19 cellular contexts compared by ENCODE assay signal in genomic region chr18:22056962-22057361, GRCh38.
DNase-seq lines count a peak whose midpoint lies in the region; ATAC-seq, FAIRE-seq and TF ChIP-seq lines count a peak whose summit lies in the region.
"Had no signal": no experiment of that assay in that cellular context is flagged by ENCODE, and none has a peak within 500 bp of the region (broad histone marks: within the 10 kb centered on the region; RNA-seq: fewer than 3 reads in every experiment).

No MANE protein-coding gene starts in this region.

- WGBS in hepatocyte (ENCODE audit: low lambda C conversion rate, missing lambda C conversion rate) = 78% methylated on average over 7 of the region's 7 CpGs
- WGBS in mesendoderm (ENCODE audit: extremely low coverage, insufficient coverage, low lambda C conversion rate) = no CpG with 5 or more reads among the region's 7 CpGs
- 79 to 88% (median 82%) methylated on average over 7 of the region's 7 CpGs for WGBS in spleen, 5 donors

- no peaks in the 10 kb centered on the region for H4K20me1 ChIP-seq in hepatocyte (ENCODE audit: insufficient read depth, poor library complexity, severe bottlenecking)
- H4K20me1 ChIP-seq: BLaER1 had no signal

- H3K56ac ChIP-seq in mesendoderm (ENCODE audit: low read length) = no peak overlapping the region

- H3K23ac ChIP-seq in mesendoderm (ENCODE audit: low read length) = no peak overlapping the region

- H3K9me3 ChIP-seq in hepatocyte (ENCODE audit: low read depth) (no peaks in the 10 kb centered on the region), spleen (peaks cover 0 to 23% (median 4%) of the 10 kb centered on the region in 8 donors)

- no peak overlapping the region for H3K9ac ChIP-seq in mesendoderm (ENCODE audit: low read length)
- H3K9ac ChIP-seq: BLaER1 had no signal

- H3K4me2 ChIP-seq in hepatocyte = no peak overlapping the region
- H3K4me2 ChIP-seq in mesendoderm (ENCODE audit: low read length) = no peak overlapping the region
- H3K4me2 ChIP-seq: BLaER1 had no signal

- no peak for ATAC-seq in GM21381 (IDR thresholded peaks at IDR 0.05; ENCODE audit: unreplicated experiment)
- ATAC-seq: GM12878, HepG2 had no signal

- peak; percentile 61 for DNase-seq in LoVo (ENCODE audit: low spot score)
- DNase-seq in hepatocyte (ENCODE audit: low spot score) = no peak
- DNase-seq in mesendoderm = no peak
- no peak for DNase-seq in spleen
- DNase-seq in effector CD8-positive, alpha-beta T cell (lab: John Stamatoyannopoulos, UW) = no peak
- DNase-seq in RCC 7860 (ENCODE audit: low spot score) = no peak
- no peak for DNase-seq in NK-92 (lab: John Stamatoyannopoulos, UW; ENCODE audit: unreplicated experiment)
- DNase-seq: 8988T; CD4-positive, alpha-beta memory T cell; DMS 273 treated with DMSO at 0.1 percent for 48 hours; DMS53; DND-41; EL; H9 had no signal

- TF ChIP-seq POLR2A in spleen (IDR thresholded peaks at IDR 0.05) = no peak

- H2BK120ac ChIP-seq in mesendoderm (ENCODE audit: low read depth, low read length) = peak overlapping the region; percentile 75

- H3K4me3 ChIP-seq in hepatocyte = no peak overlapping the region
- no peak overlapping the region for H3K4me3 ChIP-seq in mesendoderm (ENCODE audit: low read length)
- no peak overlapping the region for H3K4me3 ChIP-seq in spleen
- H3K4me3 ChIP-seq: BLaER1, GM12878 had no signal

- no peaks in the 10 kb centered on the region for H3K36me3 ChIP-seq in hepatocyte (replicated peaks; ENCODE audit: insufficient read depth, low read depth)
- H3K36me3 ChIP-seq in mesendoderm (ENCODE audit: control insufficient read depth, insufficient read depth, low read length) = no peaks in the 10 kb centered on the region
- no peaks in the 10 kb centered on the region for H3K36me3 ChIP-seq in spleen
- H3K36me3 ChIP-seq: BLaER1 had no signal

- H3K27ac ChIP-seq in hepatocyte = peak overlapping the region; percentile 94
- no peak overlapping the region for H3K27ac ChIP-seq in mesendoderm (ENCODE audit: low read depth, low read length)
- H3K27ac ChIP-seq in spleen = peak overlapping the region in 6 of 8 donors; percentile 60 to 74 (median 68)
- H3K27ac ChIP-seq: BLaER1 had no signal

- H2AK5ac ChIP-seq in mesendoderm (ENCODE audit: low read length) = no peak overlapping the region

- H3K27me3 ChIP-seq in hepatocyte = no peaks in the 10 kb centered on the region
- no peaks in the 10 kb centered on the region for H3K27me3 ChIP-seq in mesendoderm (ENCODE audit: insufficient read depth, low read length, poor library complexity)
- H3K27me3 ChIP-seq in spleen (replicated peaks in 1 of 7) = no peaks in the 10 kb centered on the region
- H3K27me3 ChIP-seq: BLaER1 had no signal

- H3K79me2 ChIP-seq in hepatocyte (no peaks in the 10 kb centered on the region), mesendoderm (ENCODE audit: control insufficient read depth, insufficient read depth, low read length) (no peaks in the 10 kb centered on the region)

- TF ChIP-seq CTCF in hepatocyte (IDR thresholded peaks at IDR 0.05; ENCODE audit: poor library complexity) (no peak), spleen (IDR thresholded peaks at IDR 0.05 in 8 of 11, conservative IDR thresholded peaks at IDR 0.05 in 3 of 11) (no peak)

- H3K4ac ChIP-seq in mesendoderm (ENCODE audit: low read depth, low read length) = no peak overlapping the region

- no peak overlapping the region for H4K8ac ChIP-seq in mesendoderm (ENCODE audit: low read depth, low read length)

- H3K79me1 ChIP-seq in mesendoderm (ENCODE audit: low read length) = no peaks in the 10 kb centered on the region

- no peak overlapping the region for H2BK15ac ChIP-seq in mesendoderm (replicated peaks; ENCODE audit: low read depth)

- H2BK5ac ChIP-seq in mesendoderm (ENCODE audit: low read length) = no peak overlapping the region

- no peaks in the 10 kb centered on the region for H3K9me2 ChIP-seq in hepatocyte (replicated peaks; ENCODE audit: insufficient read depth)

- H4K5ac ChIP-seq in mesendoderm (ENCODE audit: low read length) = no peak overlapping the region

- H3K18ac ChIP-seq in mesendoderm (ENCODE audit: low read length) = no peak overlapping the region

- no peak overlapping the region for H2AFZ ChIP-seq in hepatocyte

- no peak for FAIRE-seq in RCC 7860 (lab: Jason Lieb, UNC)
- FAIRE-seq: GM12878, H1, HepG2 had no signal

- H3K4me1 ChIP-seq in hepatocyte (ENCODE audit: insufficient read depth) (peaks cover 18% of the 10 kb centered on the region), mesendoderm (ENCODE audit: control insufficient read depth, low read depth, low read length) (peaks cover 5% of the 10 kb centered on the region), spleen (no peaks in the 10 kb centered on the region)
- H3K4me1 ChIP-seq: BLaER1 had no signal

- intact Hi-C loops in spleen (cut with DNase I; ENCODE audit: low total_unique reads) = no loop called here
